1 cellular context compared by ENCODE assay signal in the genomic region with DNA sequence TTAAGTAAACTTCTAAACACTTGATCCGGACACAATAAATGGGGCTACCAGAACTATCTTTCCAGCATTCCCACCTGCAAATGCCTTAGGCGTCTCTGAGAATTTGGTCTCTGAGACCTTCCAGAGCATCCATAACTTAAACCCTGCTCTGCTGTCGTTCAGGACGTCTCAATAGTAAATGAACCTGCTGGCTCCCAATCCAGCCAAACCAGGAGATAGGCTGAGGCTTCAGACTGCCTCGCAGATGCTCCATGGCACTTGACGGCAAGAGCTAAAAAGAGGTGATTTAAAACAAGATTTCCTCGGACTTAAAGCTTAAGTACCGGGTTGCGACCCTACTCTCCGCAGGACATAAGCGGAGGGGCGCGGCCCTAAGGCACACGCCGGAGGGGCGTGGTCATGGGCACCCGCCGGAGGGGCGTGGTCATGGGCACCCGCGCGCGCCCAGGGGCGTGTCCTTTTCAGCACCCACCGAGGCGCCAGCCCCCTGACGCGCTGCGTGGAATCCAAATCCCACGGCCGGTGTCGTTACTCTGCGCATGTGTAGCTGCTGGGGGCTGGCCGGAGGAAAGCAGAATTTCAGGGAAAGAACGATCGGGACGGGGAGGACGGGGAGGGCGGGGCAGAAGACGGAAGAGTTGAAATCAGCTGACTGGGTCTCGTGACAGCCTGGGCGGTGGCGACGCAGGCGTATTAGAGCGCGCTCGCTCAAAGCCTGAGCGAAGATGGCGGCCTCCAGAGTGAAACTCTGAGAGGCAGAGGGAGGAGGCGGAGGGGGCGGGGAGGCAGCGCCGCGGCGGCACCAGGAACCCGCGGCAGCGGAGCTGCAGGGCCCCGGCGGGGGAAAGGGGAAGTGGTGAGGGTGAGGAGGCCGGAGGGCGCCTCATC.
TF ChIP-seq lines count a peak whose summit lies in the region.

A gene with protein sequence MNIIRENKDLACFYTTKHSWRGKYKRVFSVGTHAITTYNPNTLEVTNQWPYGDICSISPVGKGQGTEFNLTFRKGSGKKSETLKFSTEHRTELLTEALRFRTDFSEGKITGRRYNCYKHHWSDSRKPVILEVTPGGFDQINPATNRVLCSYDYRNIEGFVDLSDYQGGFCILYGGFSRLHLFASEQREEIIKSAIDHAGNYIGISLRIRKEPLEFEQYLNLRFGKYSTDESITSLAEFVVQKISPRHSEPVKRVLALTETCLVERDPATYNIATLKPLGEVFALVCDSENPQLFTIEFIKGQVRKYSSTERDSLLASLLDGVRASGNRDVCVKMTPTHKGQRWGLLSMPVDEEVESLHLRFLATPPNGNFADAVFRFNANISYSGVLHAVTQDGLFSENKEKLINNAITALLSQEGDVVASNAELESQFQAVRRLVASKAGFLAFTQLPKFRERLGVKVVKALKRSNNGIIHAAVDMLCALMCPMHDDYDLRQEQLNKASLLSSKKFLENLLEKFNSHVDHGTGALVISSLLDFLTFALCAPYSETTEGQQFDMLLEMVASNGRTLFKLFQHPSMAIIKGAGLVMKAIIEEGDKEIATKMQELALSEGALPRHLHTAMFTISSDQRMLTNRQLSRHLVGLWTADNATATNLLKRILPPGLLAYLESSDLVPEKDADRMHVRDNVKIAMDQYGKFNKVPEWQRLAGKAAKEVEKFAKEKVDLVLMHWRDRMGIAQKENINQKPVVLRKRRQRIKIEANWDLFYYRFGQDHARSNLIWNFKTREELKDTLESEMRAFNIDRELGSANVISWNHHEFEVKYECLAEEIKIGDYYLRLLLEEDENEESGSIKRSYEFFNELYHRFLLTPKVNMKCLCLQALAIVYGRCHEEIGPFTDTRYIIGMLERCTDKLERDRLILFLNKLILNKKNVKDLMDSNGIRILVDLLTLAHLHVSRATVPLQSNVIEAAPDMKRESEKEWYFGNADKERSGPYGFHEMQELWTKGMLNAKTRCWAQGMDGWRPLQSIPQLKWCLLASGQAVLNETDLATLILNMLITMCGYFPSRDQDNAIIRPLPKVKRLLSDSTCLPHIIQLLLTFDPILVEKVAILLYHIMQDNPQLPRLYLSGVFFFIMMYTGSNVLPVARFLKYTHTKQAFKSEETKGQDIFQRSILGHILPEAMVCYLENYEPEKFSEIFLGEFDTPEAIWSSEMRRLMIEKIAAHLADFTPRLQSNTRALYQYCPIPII (N-terminal part only) (plus strand): TSS at position 696 of the 888 bp plus-strand sequence. CDS start 17,049 bp downstream, outside the sequence.

TF ChIP-seq in SK-N-SH, 30 proteins besides CTCF, POLR2A, EP300 and RAD21 (continued from another document):
- TF ChIP-seq, protein P1, sequence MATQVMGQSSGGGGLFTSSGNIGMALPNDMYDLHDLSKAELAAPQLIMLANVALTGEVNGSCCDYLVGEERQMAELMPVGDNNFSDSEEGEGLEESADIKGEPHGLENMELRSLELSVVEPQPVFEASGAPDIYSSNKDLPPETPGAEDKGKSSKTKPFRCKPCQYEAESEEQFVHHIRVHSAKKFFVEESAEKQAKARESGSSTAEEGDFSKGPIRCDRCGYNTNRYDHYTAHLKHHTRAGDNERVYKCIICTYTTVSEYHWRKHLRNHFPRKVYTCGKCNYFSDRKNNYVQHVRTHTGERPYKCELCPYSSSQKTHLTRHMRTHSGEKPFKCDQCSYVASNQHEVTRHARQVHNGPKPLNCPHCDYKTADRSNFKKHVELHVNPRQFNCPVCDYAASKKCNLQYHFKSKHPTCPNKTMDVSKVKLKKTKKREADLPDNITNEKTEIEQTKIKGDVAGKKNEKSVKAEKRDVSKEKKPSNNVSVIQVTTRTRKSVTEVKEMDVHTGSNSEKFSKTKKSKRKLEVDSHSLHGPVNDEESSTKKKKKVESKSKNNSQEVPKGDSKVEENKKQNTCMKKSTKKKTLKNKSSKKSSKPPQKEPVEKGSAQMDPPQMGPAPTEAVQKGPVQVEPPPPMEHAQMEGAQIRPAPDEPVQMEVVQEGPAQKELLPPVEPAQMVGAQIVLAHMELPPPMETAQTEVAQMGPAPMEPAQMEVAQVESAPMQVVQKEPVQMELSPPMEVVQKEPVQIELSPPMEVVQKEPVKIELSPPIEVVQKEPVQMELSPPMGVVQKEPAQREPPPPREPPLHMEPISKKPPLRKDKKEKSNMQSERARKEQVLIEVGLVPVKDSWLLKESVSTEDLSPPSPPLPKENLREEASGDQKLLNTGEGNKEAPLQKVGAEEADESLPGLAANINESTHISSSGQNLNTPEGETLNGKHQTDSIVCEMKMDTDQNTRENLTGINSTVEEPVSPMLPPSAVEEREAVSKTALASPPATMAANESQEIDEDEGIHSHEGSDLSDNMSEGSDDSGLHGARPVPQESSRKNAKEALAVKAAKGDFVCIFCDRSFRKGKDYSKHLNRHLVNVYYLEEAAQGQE (IDR thresholded peaks at IDR 0.05; ENCODE audit: low read depth, low read length): no peak
- TF ChIP-seq RXRA (IDR thresholded peaks at IDR 0.05; ENCODE audit: borderline replicate concordance, low read depth) (no peak), EZH2phosphoT487 (IDR thresholded peaks at IDR 0.05; ENCODE audit: borderline replicate concordance, low read depth) (no peak), MXI1 (IDR thresholded peaks at IDR 0.05; ENCODE audit: low read depth, low read length) (peak; percentile 85), CHD2 (IDR thresholded peaks at IDR 0.05; ENCODE audit: low read length, partially characterized antibody) (no peak), FOXJ3 (CRISPR knock-in tag; IDR thresholded peaks at IDR 0.05) (no peak), YY1 (IDR thresholded peaks at IDR 0.05; ENCODE audit: low read depth) (peak; percentile 94), TCF12 (IDR thresholded peaks at IDR 0.05) (no peak), RFX5 (IDR thresholded peaks at IDR 0.05; ENCODE audit: low read length) (no peak), FOSL2 (IDR thresholded peaks at IDR 0.05; ENCODE audit: borderline replicate concordance, low read depth) (no peak), ELF1 (IDR thresholded peaks at IDR 0.05) (peak; percentile 77), RCOR1 (IDR thresholded peaks at IDR 0.05; ENCODE audit: low read length) (no peak), SMC3 (IDR thresholded peaks at IDR 0.05; ENCODE audit: low read depth, low read length) (no peak), SIN3A (IDR thresholded peaks at IDR 0.05; ENCODE audit: borderline replicate concordance, low read depth, low read length) (peak; percentile 21; the same call in 1 of the 2 replicates), NRF1 (IDR thresholded peaks at IDR 0.05; ENCODE audit: low read depth, low read length) (peak; percentile 82)
- TF ChIP-seq, protein P2, sequence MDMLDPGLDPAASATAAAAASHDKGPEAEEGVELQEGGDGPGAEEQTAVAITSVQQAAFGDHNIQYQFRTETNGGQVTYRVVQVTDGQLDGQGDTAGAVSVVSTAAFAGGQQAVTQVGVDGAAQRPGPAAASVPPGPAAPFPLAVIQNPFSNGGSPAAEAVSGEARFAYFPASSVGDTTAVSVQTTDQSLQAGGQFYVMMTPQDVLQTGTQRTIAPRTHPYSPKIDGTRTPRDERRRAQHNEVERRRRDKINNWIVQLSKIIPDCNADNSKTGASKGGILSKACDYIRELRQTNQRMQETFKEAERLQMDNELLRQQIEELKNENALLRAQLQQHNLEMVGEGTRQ (IDR thresholded peaks at IDR 0.05; ENCODE audit: borderline replicate concordance, low read depth, low read length): peak; percentile 86; the same call in 1 of the 2 replicates
- TF ChIP-seq, protein P3, sequence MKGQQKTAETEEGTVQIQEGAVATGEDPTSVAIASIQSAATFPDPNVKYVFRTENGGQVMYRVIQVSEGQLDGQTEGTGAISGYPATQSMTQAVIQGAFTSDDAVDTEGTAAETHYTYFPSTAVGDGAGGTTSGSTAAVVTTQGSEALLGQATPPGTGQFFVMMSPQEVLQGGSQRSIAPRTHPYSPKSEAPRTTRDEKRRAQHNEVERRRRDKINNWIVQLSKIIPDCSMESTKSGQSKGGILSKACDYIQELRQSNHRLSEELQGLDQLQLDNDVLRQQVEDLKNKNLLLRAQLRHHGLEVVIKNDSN (IDR thresholded peaks at IDR 0.05; ENCODE audit: borderline replicate concordance, low read depth): peak; percentile 95
